ENCODE assay signal across 8 cellular contexts in genomic region chr14:105299654-105300541, GRCh38. TPM values are rescaled to one million over a fixed set of nuclear protein-coding genes. Genes with fewer than 3 reads are reported as not detected.
DNase-seq lines count a peak whose midpoint lies in the region; ATAC-seq and TF ChIP-seq lines count a peak whose summit lies in the region.

No MANE protein-coding gene starts in this region.

- H3K9me3 ChIP-seq in esophagus muscularis mucosa = no peaks in the 10 kb centered on the region
- H3K9me3 ChIP-seq in osteoblast (ENCODE audit: low read depth, low read length) = no peaks in the 10 kb centered on the region

- peak overlapping the region; percentile 93 to 98 (median 95) for H3K27ac ChIP-seq in esophagus muscularis mucosa (replicated peaks in 1 of 4)
- peak overlapping the region; percentile 76 for H3K27ac ChIP-seq in osteoblast (ENCODE audit: low read depth, low read length)

- H3K27ac Mint-ChIP-seq in CD14-positive monocyte = peak overlapping the region; percentile 58 to 79 (median 70)

- peaks cover 12 to 18% of the 10 kb centered on the region in 2 donors for H3K36me3 Mint-ChIP-seq in CD14-positive monocyte

- TF ChIP-seq EP300 in esophagus muscularis mucosa (IDR thresholded peaks at IDR 0.05) = no peak

- H3K4me3 Mint-ChIP-seq in CD14-positive monocyte = peak overlapping the region; percentile 81 to 90

- no peak for TF ChIP-seq POLR2A in esophagus muscularis mucosa (IDR thresholded peaks at IDR 0.05; ENCODE audit: low read depth)

- 63% methylated on average over 4 of the region's 54 CpGs for WGBS in esophagus muscularis mucosa

- peak overlapping the region; percentile 88 for H2AFZ ChIP-seq in osteoblast (ENCODE audit: low read length)

- peaks cover 20 to 33% (median 29%) of the 10 kb centered on the region in 4 donors for H3K4me1 ChIP-seq in esophagus muscularis mucosa
- peaks cover 4% of the 10 kb centered on the region for H3K4me1 ChIP-seq in osteoblast (ENCODE audit: insufficient read depth, low read length)

- H3K79me2 ChIP-seq in osteoblast (ENCODE audit: insufficient read depth, low read length) = peaks cover 46% of the 10 kb centered on the region

- peak overlapping the region; percentile 80 for H3K4me2 ChIP-seq in osteoblast (ENCODE audit: insufficient read depth, low read length)

- ATAC-seq in GM19395 (IDR thresholded peaks at IDR 0.05; ENCODE audit: unreplicated experiment) = peak; percentile 15
- ATAC-seq in HG03432 (IDR thresholded peaks at IDR 0.05; ENCODE audit: unreplicated experiment) = peak; percentile 21

- H3K36me3 ChIP-seq in esophagus muscularis mucosa (no peaks in the 10 kb centered on the region), osteoblast (ENCODE audit: insufficient read depth, low read length) (no peaks in the 10 kb centered on the region)

- intact Hi-C loops in CD14-positive monocyte (cut with micrococcal nuclease) = loop anchor here in 1 of 2 donors (2.0 kb wide), 1 partner anchor 15 kb away; the partner anchor contains the start of gene PACS2
- intact Hi-C loops in esophagus muscularis mucosa (cut with DNase I) = no loop called here

- H3K9me3 Mint-ChIP-seq in CD14-positive monocyte = peaks cover 0 to 2% (median 0%) of the 10 kb centered on the region in 7 donors

- H4K20me1 ChIP-seq in osteoblast (ENCODE audit: insufficient read depth, low read length) = peaks cover 11% of the 10 kb centered on the region

- no peaks in the 10 kb centered on the region for H3K27me3 ChIP-seq in esophagus muscularis mucosa
- no peaks in the 10 kb centered on the region for H3K27me3 ChIP-seq in osteoblast (ENCODE audit: insufficient read depth, low read length)

- H3K4me3 ChIP-seq in WI38 (ENCODE audit: low read depth, low read length) (peak overlapping the region; percentile 85), esophagus muscularis mucosa (peak overlapping the region; percentile 64 to 85 (median 82)), osteoblast (ENCODE audit: insufficient read depth, low read length) (peak overlapping the region; percentile 89)

- H3K4me1 Mint-ChIP-seq in CD14-positive monocyte = peaks cover 40% of the 10 kb centered on the region

- peaks cover 0 to under 1% (median 0%) of the 10 kb centered on the region in 3 donors for H3K27me3 Mint-ChIP-seq in CD14-positive monocyte (ENCODE audit: low read depth in 3 of 3)

- no peak for DNase-seq in CD14-positive monocyte (ENCODE audit: low spot score)
- no peak for DNase-seq in esophagus muscularis mucosa (ENCODE audit: extremely low spot score)
- DNase-seq in osteoblast (ENCODE audit: insufficient read length, low spot score, missing footprints) = peak; percentile 91
- no peak for DNase-seq in COLO829 (ENCODE audit: low spot score)
- no peak for DNase-seq in nucleus accumbens (lab: John Stamatoyannopoulos, UW)

- TF ChIP-seq CTCF in CD14-positive monocyte (IDR thresholded peaks at IDR 0.05) = no peak
- no peak for TF ChIP-seq CTCF in WI38 (IDR thresholded peaks at IDR 0.05; ENCODE audit: low read depth, low read length)
- no peak for TF ChIP-seq CTCF in esophagus muscularis mucosa (IDR thresholded peaks at IDR 0.05)
- no peak for TF ChIP-seq CTCF in osteoblast (IDR thresholded peaks at IDR 0.05; ENCODE audit: extremely low read depth, low read depth, low read length)

RNA-seq across cellular contexts. Expression of gene BRF1, which starts 0.9 kb away (rescaled TPM):
- 1 to 10 TPM; 2.3 to 2.5 TPM for polyA plus RNA-seq in CD14-positive monocyte
- total RNA-seq in esophagus muscularis mucosa (10 to 100 TPM; 23.0 to 47.3 (median 41.4) TPM), osteoblast (33.6 and 34.4 TPM in 2 replicates)

RNA-seq across cellular contexts. Expression of gene PACS2, which starts 14.7 kb away (rescaled TPM):
- 1 to 10 TPM; 3.1 to 3.7 TPM for polyA plus RNA-seq in CD14-positive monocyte
- 10 to 100 TPM; 59.8 to 97.4 (median 71.2) TPM for total RNA-seq in esophagus muscularis mucosa
- 81.1 and 81.3 TPM in 2 replicates for total RNA-seq in osteoblast

RNA-seq across cellular contexts. Expression of gene BTBD6, which starts 51.6 kb away (rescaled TPM):
- polyA plus RNA-seq in CD14-positive monocyte = 1 to 10 TPM; 1.3 to 6.3 TPM
- total RNA-seq in esophagus muscularis mucosa (10 to 100 TPM; 56.1 to 72.5 (median 69.4) TPM), osteoblast (54.3 and 60.1 TPM in 2 replicates)
